27 cellular contexts compared by ENCODE assay signal in genomic region chr7:129561677-129562424, GRCh38. TPM values are rescaled to one million over a fixed set of nuclear protein-coding genes. Genes with fewer than 3 reads are reported as not detected.
A peak's percentile ranks its signal among the peaks of the same experiment; 100 is the strongest.
DNase-seq lines count a peak whose midpoint lies in the region; ATAC-seq and TF ChIP-seq lines count a peak whose summit lies in the region.
"Had no signal": no experiment of that assay in that cellular context is flagged by ENCODE, and none has a peak within 500 bp of the region (broad histone marks: within the 10 kb centered on the region; RNA-seq: fewer than 3 reads in every experiment).

No MANE protein-coding gene starts in this region.

- intact Hi-C loops in thyroid gland (cut with DNase I) = no loop called here

- 54 to 66% methylated on average over 12 of the region's 12 CpGs for WGBS in thyroid gland, 2 donors

- no peaks in the 10 kb centered on the region for H3K36me3 Mint-ChIP-seq in progenitor cell of endocrine pancreas (ENCODE audit: insufficient read depth)
- H3K36me3 Mint-ChIP-seq: brain; CD8-positive, alpha-beta memory T cell; natural killer cell had no signal

- peaks cover 17% of the 10 kb centered on the region for H3K27me3 Mint-ChIP-seq in progenitor cell of endocrine pancreas

- H3K27me3 ChIP-seq in thyroid gland = no peaks in the 10 kb centered on the region
- H3K27me3 ChIP-seq: adrenal gland had no signal

- in situ Hi-C loops in KBM-7 (cut with MboI; ENCODE audit: low pct_unique_long_range_greater_than_20kb, low sequenced_read_pairs) = no loop called here

- peak overlapping the region; percentile 51 for H3K27ac Mint-ChIP-seq in progenitor cell of endocrine pancreas
- H3K27ac Mint-ChIP-seq: brain; natural killer cell; stimulated activated naive CD8-positive, alpha-beta T cell treated with anti-CD3 and anti-CD28 coated beads, Interleukin-15, amount 100 ng/mL, for 72 hours had no signal

- H3K4me3 ChIP-seq in thyroid gland (replicated peaks in 1 of 3) = no peak overlapping the region
- H3K4me3 ChIP-seq: adrenal gland, tibial nerve had no signal

- TF ChIP-seq POLR2A in thyroid gland (IDR thresholded peaks at IDR 0.05) = no peak

- no peaks in the 10 kb centered on the region for H3K36me3 ChIP-seq in thyroid gland
- H3K36me3 ChIP-seq: adrenal gland, tibial nerve had no signal

- no peaks in the 10 kb centered on the region for H3K9me3 Mint-ChIP-seq in progenitor cell of endocrine pancreas (ENCODE audit: low read depth)
- H3K9me3 Mint-ChIP-seq: activated T-cell treated with anti-CD3 and anti-CD28 coated beads, Interleukin-2, amount 50 U/mL, for 4 hours; natural killer cell had no signal

- H3K4me3 Mint-ChIP-seq in progenitor cell of endocrine pancreas (ENCODE audit: low read depth) = no peak overlapping the region
- H3K4me3 Mint-ChIP-seq: activated T-cell treated with anti-CD3 and anti-CD28 coated beads, Interleukin-2, amount 50 U/mL, for 4 hours; brain; CD8-positive, alpha-beta memory T cell; natural killer cell; stimulated activated naive CD8-positive, alpha-beta T cell treated with anti-CD3 and anti-CD28 coated beads, Interleukin-15, amount 100 ng/mL, for 72 hours had no signal

- H3K4me1 Mint-ChIP-seq in progenitor cell of endocrine pancreas (ENCODE audit: low read depth) = peaks cover 12% of the 10 kb centered on the region

- no peaks in the 10 kb centered on the region for H3K4me1 ChIP-seq in thyroid gland
- H3K4me1 ChIP-seq: adrenal gland, tibial nerve had no signal

- no peaks in the 10 kb centered on the region for H3K9me3 ChIP-seq in thyroid gland
- H3K9me3 ChIP-seq: adrenal gland had no signal

- no peak for TF ChIP-seq CTCF in progenitor cell of endocrine pancreas (IDR thresholded peaks at IDR 0.05; ENCODE audit: unreplicated experiment)
- TF ChIP-seq CTCF in thyroid gland (IDR thresholded peaks at IDR 0.05) = no peak

- DNase-seq in KBM-7 (peak; percentile 51), SKM-1 treated with dmso at 0.1 percent for 144 hours (lab: John Stamatoyannopoulos, UW; ENCODE audit: unreplicated experiment) (peak; percentile 56), iPS-NIHi11 (ENCODE audit: low spot score) (peak; percentile 68), progenitor cell of endocrine pancreas (ENCODE audit: low spot score, unreplicated experiment) (peak; percentile 11), RKO (ENCODE audit: low spot score) (no peak), RPMI8226 (no peak), thyroid gland (no peak)
- DNase-seq: activated naive CD4-positive, alpha-beta T cell treated with Interleukin-2 at 50 U/mL for 16 hours; activated T-cell treated with anti-CD3 and anti-CD28 coated beads, Interleukin-2, amount 50 U/mL, for 4 hours; adrenal gland; CD8-positive, alpha-beta memory T cell; DMS153; erythroblast; foreskin fibroblast; left ventricle myocardium superior; midbrain; natural killer cell; NCI-H1694 treated with DMSO at 0.1 percent for 48 hours; NCI-H2171 treated with DMSO at 0.1 percent for 48 hours; NCI-H526 treated with DMSO at 0.1 percent for 48 hours; stimulated activated naive CD8-positive, alpha-beta T cell treated with anti-CD3 and anti-CD28 coated beads, Interleukin-15, amount 100 ng/mL, for 72 hours; T-helper 9 cell had no signal

- no peak overlapping the region for H3K27ac ChIP-seq in thyroid gland
- H3K27ac ChIP-seq: adrenal gland, tibial nerve had no signal

- ATAC-seq in HG03432 (IDR thresholded peaks at IDR 0.05; ENCODE audit: unreplicated experiment) = no peak
- ATAC-seq: activated T-cell treated with anti-CD3 and anti-CD28 coated beads, Interleukin-2, amount 50 U/mL, for 4 hours; left ventricle myocardium superior; natural killer cell; SK-N-SH treated with all-trans-retinoic acid at 6 μM for 48 hours; stimulated activated naive CD8-positive, alpha-beta T cell treated with anti-CD3 and anti-CD28 coated beads, Interleukin-15, amount 100 ng/mL, for 72 hours had no signal

RNA-seq across cellular contexts. Expression of gene NRF1, which starts 49.7 kb away (rescaled TPM):
- total RNA-seq in progenitor cell of endocrine pancreas = 29.7 and 32.4 TPM in 2 replicates
- total RNA-seq in thyroid gland = 10 to 100 TPM; 16.9 to 37.1 (median 27.0) TPM

RNA-seq across cellular contexts. Expression of gene SMKR1, which starts 59.5 kb away (rescaled TPM):
- total RNA-seq in progenitor cell of endocrine pancreas = 1.7 and 2.3 TPM in 2 replicates
- 1 to 10 TPM in 3 of 4 donors, under 1 TPM in 1; 0.56 to 2.7 (median 1.1) TPM for total RNA-seq in thyroid gland
- total RNA-seq: G401, left ventricle myocardium superior had no signal

Comparison
In these comparisons a context has a peak if more than half of its experiments do, and no peak if none do; other contexts are left out.
1. DNase-seq: peak in KBM-7 (single experiment), SKM-1 treated with dmso at 0.1 percent for 144 hours (single experiment), iPS-NIHi11 (single experiment) and progenitor cell of endocrine pancreas (single experiment); none in RKO (single experiment), RPMI8226 (single experiment) and thyroid gland (0 of 2).